In the genomic region with DNA sequence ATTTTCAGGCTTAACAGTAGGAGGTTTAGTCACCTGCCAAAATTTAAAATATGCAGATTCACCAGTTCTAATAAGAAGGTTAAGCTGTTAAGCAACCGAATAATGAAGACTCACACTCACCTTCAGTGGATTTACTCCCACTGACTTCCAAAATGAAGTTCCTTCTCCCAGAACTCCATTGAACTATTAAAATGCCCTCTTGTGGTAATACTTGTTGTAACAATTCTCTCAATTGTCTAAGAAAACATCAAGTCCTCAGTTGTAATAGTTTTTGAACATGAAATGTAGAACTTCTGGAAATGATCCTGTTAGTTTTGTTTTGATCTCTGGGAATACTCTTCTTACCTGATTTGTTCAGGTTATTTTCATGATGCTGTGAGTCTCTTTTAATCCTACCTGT, we compare ENCODE assay signal across 21 cellular contexts.
DNase-seq lines count a peak whose midpoint lies in the region; TF ChIP-seq lines count a peak whose summit lies in the region.
"Had no signal": no experiment of that assay in that cellular context is flagged by ENCODE, and none has a peak within 500 bp of the region (broad histone marks: within the 10 kb centered on the region; RNA-seq: fewer than 3 reads in every experiment).

No MANE protein-coding gene starts in this region.

- H3K9me3 ChIP-seq in OCI-LY1 (ENCODE audit: low read length) (no peaks in the 10 kb centered on the region), smooth muscle cell (replicated peaks; ENCODE audit: low read depth) (no peaks in the 10 kb centered on the region)
- H3K9me3 ChIP-seq: A549, heart right ventricle, upper lobe of left lung had no signal

- H3K27me3 ChIP-seq in OCI-LY1 (ENCODE audit: insufficient read depth, low read length) (no peaks in the 10 kb centered on the region), smooth muscle cell (ENCODE audit: low read depth) (no peaks in the 10 kb centered on the region)
- H3K27me3 ChIP-seq: heart right ventricle, upper lobe of left lung had no signal

- no peaks in the 10 kb centered on the region for H3K36me3 ChIP-seq in OCI-LY1 (ENCODE audit: insufficient read depth, low read length)
- H3K36me3 ChIP-seq in smooth muscle cell (ENCODE audit: low read depth): no peaks in the 10 kb centered on the region
- H3K36me3 ChIP-seq: heart right ventricle, upper lobe of left lung, WERI-Rb-1 had no signal

- peak; percentile 60; the same call in 1 of the 2 replicates for TF ChIP-seq CTCF in OCI-LY1 (IDR thresholded peaks at IDR 0.05; ENCODE audit: low read length)
- TF ChIP-seq CTCF in epithelial cell of proximal tubule (conservative IDR thresholded peaks at IDR 0.05; ENCODE audit: low read depth, low read length): peak; percentile 49
- peak; percentile 12 for TF ChIP-seq CTCF in smooth muscle cell (IDR thresholded peaks at IDR 0.05; ENCODE audit: borderline replicate concordance, insufficient read depth, poor library complexity, severe bottlenecking)

- no peak overlapping the region for H3K4me2 ChIP-seq in OCI-LY1 (ENCODE audit: low read length)
- H3K4me2 ChIP-seq in smooth muscle cell: no peak overlapping the region
- H3K4me2 ChIP-seq: A549 had no signal

- no peaks in the 10 kb centered on the region for H4K20me1 ChIP-seq in OCI-LY1 (ENCODE audit: insufficient read depth, low read length)
- H4K20me1 ChIP-seq in smooth muscle cell (ENCODE audit: low read depth): no peaks in the 10 kb centered on the region

- H2AFZ ChIP-seq in OCI-LY1 (ENCODE audit: low read length) (no peak overlapping the region), smooth muscle cell (ENCODE audit: low read depth) (no peak overlapping the region)
- H2AFZ ChIP-seq: parathyroid adenoma had no signal

- H3F3A ChIP-seq in OCI-LY1 (ENCODE audit: insufficient read depth, low read length) (no peaks in the 10 kb centered on the region), smooth muscle cell (ENCODE audit: low read depth) (no peaks in the 10 kb centered on the region)

- WGBS in smooth muscle cell (ENCODE audit: low lambda C conversion rate): 75% methylated on average over 1 of the region's 1 CpG

- H3K4me3 ChIP-seq in OCI-LY1 (ENCODE audit: low read depth, low read length, poor library complexity, severe bottlenecking): no peak overlapping the region
- no peak overlapping the region for H3K4me3 ChIP-seq in epithelial cell of proximal tubule (ENCODE audit: low read depth, low read length)
- no peak overlapping the region for H3K4me3 ChIP-seq in smooth muscle cell
- H3K4me3 ChIP-seq: A549, heart right ventricle, upper lobe of left lung had no signal

- no peaks in the 10 kb centered on the region for H3K9me2 ChIP-seq in OCI-LY1 (ENCODE audit: low read depth, low read length)

- H3K9ac ChIP-seq in OCI-LY1 (ENCODE audit: low read length) (no peak overlapping the region), smooth muscle cell (ENCODE audit: low read depth) (no peak overlapping the region)
- H3K9ac ChIP-seq: parathyroid adenoma had no signal

- H3K79me2 ChIP-seq in OCI-LY1 (ENCODE audit: insufficient read depth, low read length) (no peaks in the 10 kb centered on the region), smooth muscle cell (ENCODE audit: low read depth) (no peaks in the 10 kb centered on the region)
- H3K79me2 ChIP-seq: parathyroid adenoma had no signal

- no peaks in the 10 kb centered on the region for H3K4me1 ChIP-seq in OCI-LY1 (ENCODE audit: insufficient read depth, low read length, severe bottlenecking)
- no peaks in the 10 kb centered on the region for H3K4me1 ChIP-seq in smooth muscle cell (ENCODE audit: low read depth)
- H3K4me1 ChIP-seq: A549, heart right ventricle, parathyroid adenoma, upper lobe of left lung had no signal

- DNase-seq in NCI-H2171 treated with DMSO at 0.1 percent for 48 hours (lab: John Stamatoyannopoulos, UW) (peak; percentile 20), NCI-H2171 (lab: John Stamatoyannopoulos, UW) (no peak), epithelial cell of proximal tubule (ENCODE audit: low read depth) (no peak), smooth muscle cell (lab: John Stamatoyannopoulos, UW; ENCODE audit: unreplicated experiment) (no peak), mucosa of gallbladder (ENCODE audit: low spot score) (no peak), EL (no peak), NK-92 (lab: John Stamatoyannopoulos, UW; ENCODE audit: unreplicated experiment) (no peak)
- DNase-seq: activated naive CD8-positive, alpha-beta T cell treated with anti-CD3 and anti-CD28 coated beads, Interleukin-2, amount 50 U/mL, for 24 hours; CD4-positive, alpha-beta memory T cell; GDM1; heart right ventricle; MM.1S; NCI-H187 treated with DMSO at 0.1 percent for 48 hours; NCI-H524 treated with DMSO at 0.1 percent for 48 hours; stimulated activated naive CD4-positive, alpha-beta T cell treated with Interleukin-2 at 50 U/mL for 16 hours; T-cell; upper lobe of left lung; WERI-Rb-1 had no signal

- H3K27ac ChIP-seq in OCI-LY1 (ENCODE audit: low read depth, low read length, poor library complexity, severe bottlenecking) (no peak overlapping the region), smooth muscle cell (ENCODE audit: low read depth) (no peak overlapping the region)
- H3K27ac ChIP-seq: A549, heart right ventricle, parathyroid adenoma, upper lobe of left lung, WERI-Rb-1 had no signal
